17 cellular contexts compared by ENCODE assay signal in genomic region chr10:93995598-93996271, GRCh38. TPM values are rescaled to one million over a fixed set of nuclear protein-coding genes. Genes with fewer than 3 reads are reported as not detected.
DNase-seq lines count a peak whose midpoint lies in the region; ATAC-seq, FAIRE-seq and TF ChIP-seq lines count a peak whose summit lies in the region.
"Had no signal": no experiment of that assay in that cellular context is flagged by ENCODE, and none has a peak within 500 bp of the region (broad histone marks: within the 10 kb centered on the region; RNA-seq: fewer than 3 reads in every experiment).

No MANE protein-coding gene starts in this region.

- no CpG with 5 or more reads among the region's 10 CpGs for WGBS in IMR-90 (ENCODE audit: extremely low coverage in 2 of 2, insufficient read length in 1 of 2), 2 experiments
- WGBS in esophagus squamous epithelium, 2 donors, result 86 to 88% methylated on average over 10 of the region's 10 CpGs

- no peak overlapping the region for H2AK9ac ChIP-seq in IMR-90 (replicated peaks; ENCODE audit: low read depth, low read length, poor library complexity)

- POLR2A ChIA-PET in IMR-90 (lab: Charles Lee; ENCODE audit: unreplicated experiment), result no interaction called here

- CTCF ChIA-PET in IMR-90 (lab: Yijun Ruan, JAX), result interaction anchor here (0.6 kb wide), 1 partner anchor 60 kb away, joined by 3 read pairs; no protein-coding TSS in a partner anchor

- H3K4me2 ChIP-seq in IMR-90 (ENCODE audit: low read depth, low read length), result no peak overlapping the region

- H4K5ac ChIP-seq in IMR-90 (ENCODE audit: low read depth, low read length), result no peak overlapping the region

- no peak overlapping the region for H4K8ac ChIP-seq in IMR-90 (ENCODE audit: low read depth in 2 of 2, low read length in 2 of 2)

- H2BK20ac ChIP-seq in IMR-90 (ENCODE audit: low read depth, low read length), result no peak overlapping the region

- peaks cover 11% of the 10 kb centered on the region for H3K9me1 ChIP-seq in IMR-90 (ENCODE audit: insufficient read depth, low read length)

- H3K79me1 ChIP-seq in IMR-90 (ENCODE audit: low read depth in 1 of 2, low read length in 2 of 2), result no peaks in the 10 kb centered on the region

- H4K20me1 ChIP-seq in IMR-90 (ENCODE audit: insufficient read depth, low read length), result no peaks in the 10 kb centered on the region

- DNase-seq in AG08395 (ENCODE audit: low spot score) (peak; percentile 18), IMR-90 (peak; percentile 68), bronchial epithelial cell (ENCODE audit: low read depth) (peak; percentile 64), NOMO-1 treated with DMSO at 0.1 percent for 48 hours (lab: John Stamatoyannopoulos, UW; ENCODE audit: unreplicated experiment) (no peak), esophagus squamous epithelium (lab: John Stamatoyannopoulos, UW) (no peak)
- DNase-seq: activated CD4-positive, CD25-positive, alpha-beta regulatory T cell; activated CD8-positive, alpha-beta memory T cell treated with anti-CD3 and anti-CD28 coated beads, Interleukin-2, amount 50 U/mL, for 4 hours; NCI-H1930; NCI-H774; posterior cingulate gyrus; stimulated activated CD8-positive, alpha-beta memory T cell treated with anti-CD3 and anti-CD28 coated beads, Interleukin-4, amount 100 ng/mL, for 48 hours; tibial artery had no signal

- no peaks in the 10 kb centered on the region for H3K9me3 ChIP-seq in IMR-90 (ENCODE audit: control insufficient read depth, insufficient read depth, low read length)
- no peaks in the 10 kb centered on the region for H3K9me3 ChIP-seq in mucosa of rectum (ENCODE audit: control insufficient read depth in 2 of 2, low read length in 2 of 2)
- no peaks in the 10 kb centered on the region for H3K9me3 ChIP-seq in esophagus squamous epithelium
- H3K9me3 ChIP-seq: tibial artery had no signal

- ATAC-seq in IMR-90 (ENCODE audit: low read depth) (no peak), GM18867 (IDR thresholded peaks at IDR 0.05; ENCODE audit: unreplicated experiment) (no peak), HG03108 (IDR thresholded peaks at IDR 0.05; ENCODE audit: unreplicated experiment) (no peak)

- no peak overlapping the region for H3K4ac ChIP-seq in IMR-90 (ENCODE audit: low read depth, low read length)

- dilution Hi-C loops in IMR-90 (cut with HindIII; ENCODE audit: low sequenced_read_pairs, unreplicated experiment), result no loop called here

- intact Hi-C loops in IMR-90 (cut with micrococcal nuclease) (loop anchor here (10.0 kb wide), 2 partner anchors 209 to 319 kb away; no protein-coding TSS in a partner anchor), esophagus squamous epithelium (cut with DNase I) (no loop called here)

- H2AFZ ChIP-seq in IMR-90 (replicated peaks; ENCODE audit: low read length, poor library complexity), result no peak overlapping the region

- TF ChIP-seq POLR2A in IMR-90 (IDR thresholded peaks at IDR 0.05; ENCODE audit: low read depth, low read length) (no peak), esophagus squamous epithelium (IDR thresholded peaks at IDR 0.05) (no peak)

- in situ Hi-C loops in IMR-90 (cut with MboI; ENCODE audit: low sequenced_read_pairs), result no loop called here

- H3K4me3 ChIP-seq in IMR-90 (ENCODE audit: insufficient read depth, low read depth, low read length) (no peak overlapping the region), bronchial epithelial cell (ENCODE audit: low read depth, low read length) (no peak overlapping the region), mucosa of rectum (ENCODE audit: low read length in 2 of 2) (peak overlapping the region; percentile 79 to 80), esophagus squamous epithelium (no peak overlapping the region)
- H3K4me3 ChIP-seq: SK-N-MC, tibial artery had no signal

- H3K4me1 ChIP-seq in IMR-90 (ENCODE audit: control insufficient read depth, insufficient read depth, low read length) (peaks cover 7% of the 10 kb centered on the region), mucosa of rectum (ENCODE audit: control insufficient read depth in 2 of 2, insufficient read depth in 2 of 2, low read length in 2 of 2) (peaks cover 4 to 14% of the 10 kb centered on the region in 2 donors), esophagus squamous epithelium (peaks cover 0 to 43% (median 2%) of the 10 kb centered on the region in 3 donors)

- no peaks in the 10 kb centered on the region for H3K36me3 ChIP-seq in IMR-90 (ENCODE audit: control insufficient read depth, insufficient read depth, low read length)
- no peaks in the 10 kb centered on the region for H3K36me3 ChIP-seq in bronchial epithelial cell (ENCODE audit: control insufficient read depth, insufficient read depth, low read length)
- H3K36me3 ChIP-seq in mucosa of rectum (ENCODE audit: control insufficient read depth in 2 of 2, insufficient read depth in 2 of 2, low read length in 2 of 2), result no peaks in the 10 kb centered on the region
- no peaks in the 10 kb centered on the region for H3K36me3 ChIP-seq in esophagus squamous epithelium
- H3K36me3 ChIP-seq: tibial artery had no signal

- no peak overlapping the region for H2BK5ac ChIP-seq in IMR-90 (ENCODE audit: low read depth, low read length, poor library complexity, severe bottlenecking)

- H2AK5ac ChIP-seq in IMR-90 (ENCODE audit: low read depth, low read length), result no peak overlapping the region

- H3K9ac ChIP-seq in IMR-90 (ENCODE audit: low read depth, low read length), result no peak overlapping the region
- H3K9ac ChIP-seq in mucosa of rectum (ENCODE audit: low read depth in 1 of 2, low read length in 2 of 2), result no peak overlapping the region

- TF ChIP-seq RAD21 in IMR-90 (IDR thresholded peaks at IDR 0.05; ENCODE audit: low read length), result no peak

- TF ChIP-seq CTCF in IMR-90 (conservative IDR thresholded peaks at IDR 0.05; ENCODE audit: low read depth, low read length), result no peak
- no peak for TF ChIP-seq CTCF in bronchial epithelial cell (IDR thresholded peaks at IDR 0.05; ENCODE audit: insufficient read depth, low read length, severe bottlenecking)
- TF ChIP-seq CTCF in esophagus squamous epithelium (IDR thresholded peaks at IDR 0.05), result no peak

- no peak overlapping the region for H3K23ac ChIP-seq in IMR-90 (ENCODE audit: low read depth, low read length)

- H3K56ac ChIP-seq in IMR-90 (ENCODE audit: extremely low read depth, insufficient read depth, low read length), result no peak overlapping the region

- H2BK120ac ChIP-seq in IMR-90 (ENCODE audit: low read depth, low read length), result no peak overlapping the region

- peaks cover 6% of the 10 kb centered on the region; the same call in 1 of the 2 replicates for H3K27me3 ChIP-seq in IMR-90 (ENCODE audit: control insufficient read depth, insufficient read depth, low read length)
- no peaks in the 10 kb centered on the region for H3K27me3 ChIP-seq in bronchial epithelial cell (ENCODE audit: control insufficient read depth, insufficient read depth, low read length)
- peaks cover 3 to 4% of the 10 kb centered on the region in 2 donors for H3K27me3 ChIP-seq in mucosa of rectum (ENCODE audit: control insufficient read depth in 2 of 2, insufficient read depth in 2 of 2, low read length in 2 of 2)
- peaks cover 0 to 56% (median 0%) of the 10 kb centered on the region in 4 donors for H3K27me3 ChIP-seq in esophagus squamous epithelium
- H3K27me3 ChIP-seq: tibial artery had no signal

- H3K14ac ChIP-seq in IMR-90 (replicated peaks; ENCODE audit: low read depth, low read length), result no peak overlapping the region

- BruUV-seq in IMR-90 (replicated peaks; lab: Mats Ljungman, UMichigan), result no TSS peak

- H2BK15ac ChIP-seq in IMR-90 (ENCODE audit: low read depth, low read length), result no peak overlapping the region

- H3K18ac ChIP-seq in IMR-90 (ENCODE audit: low read depth, low read length), result no peak overlapping the region

- no peak overlapping the region for H3K27ac ChIP-seq in IMR-90 (ENCODE audit: insufficient read depth, low read length)
- H3K27ac ChIP-seq in mucosa of rectum (ENCODE audit: low read depth in 2 of 2, low read length in 2 of 2), result peak overlapping the region in 1 of 2 donors; percentile 3
- no peak overlapping the region for H3K27ac ChIP-seq in esophagus squamous epithelium
- H3K27ac ChIP-seq: SK-N-MC, tibial artery had no signal

- no peak overlapping the region for H4K91ac ChIP-seq in IMR-90 (ENCODE audit: insufficient read depth, low read depth, low read length)

- no peak for FAIRE-seq in bronchial epithelial cell (lab: Jason Lieb, UNC)
- FAIRE-seq: colon had no signal

TF ChIP-seq in IMR-90, 13 proteins besides CTCF, POLR2A, EP300 and RAD21 (continues in another document):
- TF ChIP-seq RFX5 (IDR thresholded peaks at IDR 0.05; ENCODE audit: low read depth, low read length), result no peak
- TF ChIP-seq SMC3 (IDR thresholded peaks at IDR 0.05; ENCODE audit: low read depth, low read length), result no peak
- TF ChIP-seq CEBPB (IDR thresholded peaks at IDR 0.05; ENCODE audit: low read depth, low read length), result no peak
- no peak for TF ChIP-seq FOS (IDR thresholded peaks at IDR 0.05; ENCODE audit: low read depth, low read length)
- no peak for TF ChIP-seq USF2 (IDR thresholded peaks at IDR 0.05; ENCODE audit: low read depth, low read length)
- TF ChIP-seq MXI1 (IDR thresholded peaks at IDR 0.05; ENCODE audit: borderline replicate concordance, low read depth, low read length), result no peak
- no peak for TF ChIP-seq ELK1 (IDR thresholded peaks at IDR 0.05; ENCODE audit: borderline replicate concordance, low read depth, low read length)
- no peak for TF ChIP-seq CHD1 (IDR thresholded peaks at IDR 0.05; ENCODE audit: low read depth, low read length)
- no peak for TF ChIP-seq MAZ (IDR thresholded peaks at IDR 0.05; ENCODE audit: borderline replicate concordance, low read depth, low read length)

RNA-seq across cellular contexts. Expression of gene PLCE1, which starts 2.0 kb away (rescaled TPM):
- 3.9 and 4.5 TPM in 2 replicates for total RNA-seq in IMR-90 (2012; rRNA removed)
- polyA plus RNA-seq in IMR-90 (2012; rRNA removed), result 2.2 TPM in 2 replicates
- 0.76 and 0.87 TPM in 2 replicates for polyA plus RNA-seq in IMR-90 (2012; cell fraction: cytosol; rRNA removed)
- polyA plus RNA-seq in IMR-90 (2012; cell fraction: nucleus; rRNA removed; ENCODE audit: low replicate concordance), result 0.97 and 3.2 TPM in 2 replicates
- total RNA-seq in bronchial epithelial cell, result 0.26 and 1.0 TPM in 2 replicates
- 1 to 10 TPM; 1.8 to 3.6 (median 3.1) TPM for total RNA-seq in esophagus squamous epithelium

Comparison
In these comparisons a context has a peak if more than half of its experiments do, and no peak if none do; other contexts are left out.
1. DNase-seq: peak in AG08395 (single experiment), IMR-90 (single experiment) and bronchial epithelial cell (single experiment); none in NOMO-1 treated with DMSO at 0.1 percent for 48 hours (single experiment) and esophagus squamous epithelium (single experiment).
2. H3K4me3 ChIP-seq: peak in mucosa of rectum (2 of 2); none in IMR-90 (single experiment), bronchial epithelial cell (single experiment) and esophagus squamous epithelium (0 of 4).